15 cellular contexts compared by ENCODE assay signal in the genomic region with DNA sequence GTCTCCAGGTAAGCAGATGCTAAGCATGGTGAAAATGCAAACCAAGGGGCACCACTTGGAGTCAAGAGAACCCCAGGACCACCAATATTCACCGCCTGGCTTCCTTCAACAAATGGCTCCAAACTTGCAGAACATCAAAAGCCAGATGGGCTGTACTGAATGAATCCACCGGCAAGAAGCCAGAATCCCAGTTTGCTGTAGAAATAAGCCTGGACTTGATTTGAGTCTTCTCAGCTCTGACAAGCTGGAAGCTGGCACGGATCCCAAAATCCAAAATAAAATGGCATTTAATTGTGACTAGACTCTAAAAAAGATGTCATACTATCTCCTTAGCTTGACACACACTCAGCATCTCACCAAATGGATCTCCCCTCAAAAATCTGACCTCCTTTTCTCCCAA. TPM values are rescaled to one million over a fixed set of nuclear protein-coding genes. Genes with fewer than 3 reads are reported as not detected.
A peak's percentile ranks its signal among the peaks of the same experiment; 100 is the strongest.
DNase-seq lines count a peak whose midpoint lies in the region; ATAC-seq and TF ChIP-seq lines count a peak whose summit lies in the region.
"Had no signal": no experiment of that assay in that cellular context is flagged by ENCODE, and none has a peak within 500 bp of the region (broad histone marks: within the 10 kb centered on the region; RNA-seq: fewer than 3 reads in every experiment).

No MANE protein-coding gene starts in this region.

- POLR2A ChIA-PET in MCF 10A (lab: Yijun Ruan, JAX), result interaction anchor here (0.6 to 3.9 kb wide), 9 partner anchors 9 to 406 kb away, joined by 3 to 26 read pairs (median 5); a partner anchor contains a TSS

- BruUV-seq in MCF 10A (replicated peaks; lab: Mats Ljungman, UMichigan), result no TSS peak

- H3K79me2 ChIP-seq in hepatocyte, result peaks cover 99% of the 10 kb centered on the region

- H3K4me1 Mint-ChIP-seq in MCF 10A (ENCODE audit: insufficient read depth, unreplicated experiment), result peaks cover 50% of the 10 kb centered on the region
- H3K4me1 Mint-ChIP-seq: activated B cell treated with CpG ODN at 0.5 μM for 24 hours; activated naive CD4-positive, alpha-beta T cell treated with anti-CD3 and anti-CD28 coated beads, Interleukin-2, amount 50 U/mL, for 24 hours had no signal

- TF ChIP-seq POLR2A in breast epithelium (IDR thresholded peaks at IDR 0.05), result no peak
- TF ChIP-seq POLR2A in upper lobe of left lung (IDR thresholded peaks at IDR 0.05), result no peak
- TF ChIP-seq POLR2A in esophagus muscularis mucosa (IDR thresholded peaks at IDR 0.05; ENCODE audit: low read depth), result no peak

- no peaks in the 10 kb centered on the region for H3K36me3 ChIP-seq in breast epithelium
- H3K36me3 ChIP-seq in hepatocyte (replicated peaks; ENCODE audit: insufficient read depth, low read depth), result no peaks in the 10 kb centered on the region
- H3K36me3 ChIP-seq in upper lobe of left lung, result no peaks in the 10 kb centered on the region
- H3K36me3 ChIP-seq in esophagus muscularis mucosa, result no peaks in the 10 kb centered on the region

- ATAC-seq in upper lobe of left lung (ENCODE audit: low FRiP score in 2 of 2) (no peak), HG03175 (IDR thresholded peaks at IDR 0.05; ENCODE audit: unreplicated experiment) (no peak), GM21447 (IDR thresholded peaks at IDR 0.05; ENCODE audit: unreplicated experiment) (no peak)

- TF ChIP-seq EP300 in upper lobe of left lung (IDR thresholded peaks at IDR 0.05) (no peak), esophagus muscularis mucosa (IDR thresholded peaks at IDR 0.05) (no peak)

- no peaks in the 10 kb centered on the region for H3K27me3 ChIP-seq in breast epithelium
- no peaks in the 10 kb centered on the region for H3K27me3 ChIP-seq in hepatocyte
- no peaks in the 10 kb centered on the region for H3K27me3 ChIP-seq in upper lobe of left lung
- no peaks in the 10 kb centered on the region for H3K27me3 ChIP-seq in esophagus muscularis mucosa

- no peak overlapping the region for H2AFZ ChIP-seq in hepatocyte

- no peaks in the 10 kb centered on the region for H3K9me2 ChIP-seq in hepatocyte (replicated peaks; ENCODE audit: insufficient read depth)

- H3K9me3 ChIP-seq in breast epithelium, result no peaks in the 10 kb centered on the region
- no peaks in the 10 kb centered on the region for H3K9me3 ChIP-seq in hepatocyte (ENCODE audit: low read depth)
- no peaks in the 10 kb centered on the region for H3K9me3 ChIP-seq in upper lobe of left lung
- H3K9me3 ChIP-seq in esophagus muscularis mucosa, result no peaks in the 10 kb centered on the region

- no peak overlapping the region for H3K27ac ChIP-seq in breast epithelium
- peak overlapping the region; percentile 38 for H3K27ac ChIP-seq in VCaP
- peak overlapping the region; percentile 50 for H3K27ac ChIP-seq in hepatocyte
- peak overlapping the region in 3 of 4 donors; percentile 5 to 53 (median 20) for H3K27ac ChIP-seq in upper lobe of left lung
- no peak overlapping the region for H3K27ac ChIP-seq in esophagus muscularis mucosa (replicated peaks in 1 of 4)
- H3K27ac ChIP-seq: KMS-11 had no signal

- H3K9me3 Mint-ChIP-seq in MCF 10A (ENCODE audit: unreplicated experiment), result no peaks in the 10 kb centered on the region
- H3K9me3 Mint-ChIP-seq: activated B cell treated with CpG ODN at 0.5 μM for 24 hours; activated naive CD4-positive, alpha-beta T cell treated with anti-CD3 and anti-CD28 coated beads, Interleukin-2, amount 50 U/mL, for 24 hours had no signal

- WGBS in hepatocyte (ENCODE audit: low lambda C conversion rate, missing lambda C conversion rate), result 68% methylated on average over 3 of the region's 3 CpGs
- WGBS in upper lobe of left lung, 2 donors, result 43 to 55% methylated on average over 3 of the region's 3 CpGs
- WGBS in esophagus muscularis mucosa, result 64% methylated on average over 3 of the region's 3 CpGs

- intact Hi-C loops in MCF 10A (cut with micrococcal nuclease), result no loop called here
- intact Hi-C loops in breast epithelium (cut with DNase I; ENCODE audit: low total_unique reads), result no loop called here
- intact Hi-C loops in esophagus muscularis mucosa (cut with DNase I), result no loop called here

- peak overlapping the region; percentile 57 for H3K4me3 Mint-ChIP-seq in MCF 10A (ENCODE audit: unreplicated experiment)
- H3K4me3 Mint-ChIP-seq: activated B cell treated with CpG ODN at 0.5 μM for 24 hours; activated naive CD4-positive, alpha-beta T cell treated with anti-CD3 and anti-CD28 coated beads, Interleukin-2, amount 50 U/mL, for 24 hours had no signal

- peaks cover 8% of the 10 kb centered on the region for H3K36me3 Mint-ChIP-seq in MCF 10A (ENCODE audit: insufficient read depth, unreplicated experiment)
- H3K36me3 Mint-ChIP-seq: activated naive CD4-positive, alpha-beta T cell treated with anti-CD3 and anti-CD28 coated beads, Interleukin-2, amount 50 U/mL, for 24 hours had no signal

- H3K27ac Mint-ChIP-seq in MCF 10A (ENCODE audit: low read depth, unreplicated experiment), result peak overlapping the region; percentile 55
- H3K27ac Mint-ChIP-seq: activated B cell treated with CpG ODN at 0.5 μM for 24 hours; activated naive CD4-positive, alpha-beta T cell treated with anti-CD3 and anti-CD28 coated beads, Interleukin-2, amount 50 U/mL, for 24 hours had no signal

- H3K4me3 ChIP-seq in breast epithelium (no peak overlapping the region), hepatocyte (no peak overlapping the region), upper lobe of left lung (peak overlapping the region in 1 of 4 donors; percentile 7), esophagus muscularis mucosa (no peak overlapping the region)
- H3K4me3 ChIP-seq: lung had no signal

- peak overlapping the region; percentile 61 for H3K4me2 ChIP-seq in hepatocyte
- H3K4me2 ChIP-seq: KMS-11 had no signal

- H3K27me3 Mint-ChIP-seq in MCF 10A (ENCODE audit: insufficient read depth, unreplicated experiment), result no peaks in the 10 kb centered on the region

- peaks cover 37% of the 10 kb centered on the region for H4K20me1 ChIP-seq in hepatocyte (ENCODE audit: insufficient read depth, poor library complexity, severe bottlenecking)

- TF ChIP-seq CTCF in MCF 10A (IDR thresholded peaks at IDR 0.05; ENCODE audit: unreplicated experiment) (no peak), breast epithelium (IDR thresholded peaks at IDR 0.05) (no peak), VCaP (conservative IDR thresholded peaks at IDR 0.05) (no peak), hepatocyte (IDR thresholded peaks at IDR 0.05; ENCODE audit: poor library complexity) (no peak), upper lobe of left lung (IDR thresholded peaks at IDR 0.05) (no peak), esophagus muscularis mucosa (IDR thresholded peaks at IDR 0.05) (no peak)

- CTCF ChIA-PET in MCF 10A (lab: Yijun Ruan, JAX), result interaction anchor here (2.0 kb wide), 1 partner anchor 9 kb away, joined by 7 read pairs; no protein-coding TSS in a partner anchor

- peaks cover 0 to 5% of the 10 kb centered on the region in 2 donors for H3K4me1 ChIP-seq in breast epithelium
- peaks cover 64% of the 10 kb centered on the region for H3K4me1 ChIP-seq in hepatocyte (ENCODE audit: insufficient read depth)
- H3K4me1 ChIP-seq in upper lobe of left lung, result peaks cover 34 to 68% (median 44%) of the 10 kb centered on the region in 4 donors
- peaks cover 8 to 34% (median 32%) of the 10 kb centered on the region in 4 donors for H3K4me1 ChIP-seq in esophagus muscularis mucosa

- peak; percentile 74 for DNase-seq in MCF 10A (ENCODE audit: unreplicated experiment)
- no peak for DNase-seq in breast epithelium (ENCODE audit: low spot score in 2 of 2)
- no peak for DNase-seq in hepatocyte (ENCODE audit: low spot score)
- no peak for DNase-seq in upper lobe of left lung
- DNase-seq in esophagus muscularis mucosa (ENCODE audit: extremely low spot score), result no peak
- DNase-seq: activated B cell treated with CpG ODN at 0.5 μM for 24 hours, cerebellar nuclear complex, NCI-H2081 treated with DMSO at 0.1 percent for 48 hours, occipital lobe had no signal

RNA-seq across cellular contexts. Expression of a gene that starts 11.9 kb away (rescaled TPM):
- 40.4 and 45.7 TPM in 2 replicates for total RNA-seq in MCF 10A (2022)
- 10 to 100 TPM in 2 of 3 donors, 1 to 10 TPM in 1; 9.4 to 15.7 (median 15.2) TPM for total RNA-seq in breast epithelium
- 59.6 and 63.3 TPM in 2 replicates for total RNA-seq in hepatocyte
- 57.7 and 62.4 TPM in 2 replicates for polyA plus RNA-seq in hepatocyte
- total RNA-seq in upper lobe of left lung, result 10 to 100 TPM; 23.0 to 45.7 (median 30.9) TPM
- 10 to 100 TPM in 3 of 4 donors, 1 to 10 TPM in 1; 10.0 to 20.2 (median 17.5) TPM for total RNA-seq in esophagus muscularis mucosa

RNA-seq across cellular contexts. Expression of a gene that starts 44.4 kb away (rescaled TPM):
- 91.7 and 94.4 TPM in 2 replicates for total RNA-seq in MCF 10A (2022)
- total RNA-seq in breast epithelium, result 100 to 1,000 TPM; 122 to 181 (median 136) TPM
- 104 and 126 TPM in 2 replicates for total RNA-seq in hepatocyte
- polyA plus RNA-seq in hepatocyte, result 121 and 168 TPM in 2 replicates
- 100 to 1,000 TPM in 3 of 6 donors, 10 to 100 TPM in 3; 73.6 to 411 (median 121) TPM for total RNA-seq in upper lobe of left lung
- 10 to 100 TPM; 46.7 to 77.2 (median 62.6) TPM for total RNA-seq in esophagus muscularis mucosa

Comparison
In these comparisons a context has a peak if more than half of its experiments do, and no peak if none do; other contexts are left out.
1. H3K27ac ChIP-seq: peak in VCaP (single experiment), hepatocyte (single experiment) and upper lobe of left lung (3 of 4); none in breast epithelium (0 of 2) and esophagus muscularis mucosa (0 of 4).